In genomic region chr3:13470894-13471574, GRCh38 we compare ENCODE assay signal across 1 cellular context.
TF ChIP-seq lines count a peak whose summit lies in the region.

No MANE protein-coding gene starts in this region.

TF ChIP-seq in HepG2, 621 proteins besides CTCF, POLR2A, EP300 and RAD21 (continued from another document and continues in another):
- TF ChIP-seq SNAPC4 (CRISPR knock-in tag; IDR thresholded peaks at IDR 0.05) (peak; percentile 92), ZNF816 (CRISPR knock-in tag; IDR thresholded peaks at IDR 0.05; ENCODE audit: borderline replicate concordance) (peak; percentile 79; the same call in 1 of the 2 replicates), HNF1B (CRISPR knock-in tag; IDR thresholded peaks at IDR 0.05) (peak; percentile 96), ZNF232 (CRISPR knock-in tag; IDR thresholded peaks at IDR 0.05; ENCODE audit: borderline replicate concordance) (peak; percentile 72; the same call in 1 of the 2 replicates), ZBTB38 (CRISPR knock-in tag; IDR thresholded peaks at IDR 0.05) (peak; percentile 98), CREM (IDR thresholded peaks at IDR 0.05) (peak; percentile 80), CREM (CRISPR knock-in tag; IDR thresholded peaks at IDR 0.05) (no peak), ZNF225 (CRISPR knock-in tag; IDR thresholded peaks at IDR 0.05) (no peak), SMYD3 (CRISPR knock-in tag; IDR thresholded peaks at IDR 0.05) (peak; percentile 85; the same call in 1 of the 2 replicates), ARNTL (CRISPR knock-in tag; IDR thresholded peaks at IDR 0.05) (peak; percentile 88), JDP2 (CRISPR knock-in tag; IDR thresholded peaks at IDR 0.05; ENCODE audit: borderline replicate concordance) (no peak), SMC3 (IDR thresholded peaks at IDR 0.05; ENCODE audit: low read length) (0 out of 2 replicates have a peak, but pooled peaks have one; percentile 3), BRCA1 (CRISPR knock-in tag; IDR thresholded peaks at IDR 0.05) (peak; percentile 19; the same call in 1 of the 2 replicates), XBP1 (CRISPR knock-in tag; IDR thresholded peaks at IDR 0.05) (no peak), ZNF740 (CRISPR knock-in tag; IDR thresholded peaks at IDR 0.05) (no peak), SKIL (CRISPR knock-in tag; IDR thresholded peaks at IDR 0.05; ENCODE audit: borderline replicate concordance) (peak; percentile 79), JUND (CRISPR knock-in tag; IDR thresholded peaks at IDR 0.05) (peak; percentile 87), HMG20A (CRISPR knock-in tag; IDR thresholded peaks at IDR 0.05; ENCODE audit: borderline replicate concordance) (peak; percentile 87; the same call in 1 of the 2 replicates), RARG (CRISPR knock-in tag; IDR thresholded peaks at IDR 0.05; ENCODE audit: low read depth) (no peak), ARID5B (CRISPR knock-in tag; IDR thresholded peaks at IDR 0.05) (peak; percentile 95), ZMYM3 (CRISPR knock-in tag; IDR thresholded peaks at IDR 0.05) (peak; percentile 97), PRDM10 (CRISPR knock-in tag; IDR thresholded peaks at IDR 0.05; ENCODE audit: low read depth) (peak; percentile 99), PREB (CRISPR knock-in tag; IDR thresholded peaks at IDR 0.05) (no peak), ZSCAN5A (CRISPR knock-in tag; IDR thresholded peaks at IDR 0.05; ENCODE audit: borderline replicate concordance) (peak; percentile 22; the same call in 1 of the 2 replicates), MEF2D (CRISPR knock-in tag; IDR thresholded peaks at IDR 0.05) (peak; percentile 92; the same call in 1 of the 2 replicates), ZNF205 (CRISPR knock-in tag; IDR thresholded peaks at IDR 0.05) (peak; percentile 83), ZKSCAN8 (CRISPR knock-in tag; IDR thresholded peaks at IDR 0.05; ENCODE audit: borderline replicate concordance) (peak; percentile 92; the same call in 1 of the 2 replicates), ZNF276 (CRISPR knock-in tag; IDR thresholded peaks at IDR 0.05; ENCODE audit: low read depth) (no peak), SRF (IDR thresholded peaks at IDR 0.05; ENCODE audit: low read depth, low read length) (0 out of 2 replicates have a peak, but pooled peaks have one; percentile 7), PCBP2 (optimal IDR thresholded peaks at IDR 0.05; ENCODE audit: low read depth, low read length, poor library complexity, severe bottlenecking) (no peak), DDIT3 (CRISPR knock-in tag; IDR thresholded peaks at IDR 0.05) (no peak), SP5 (CRISPR knock-in tag; IDR thresholded peaks at IDR 0.05; ENCODE audit: borderline replicate concordance, low read depth) (peak; percentile 79)
